Comparison of ENCODE assay signal across 10 cellular contexts in genomic region chr11:415640-416041, GRCh38. TPM values are rescaled to one million over a fixed set of nuclear protein-coding genes. Genes with fewer than 3 reads are reported as not detected.
DNase-seq lines count a peak whose midpoint lies in the region; ATAC-seq, FAIRE-seq and TF ChIP-seq lines count a peak whose summit lies in the region.
"Had no signal": no experiment of that assay in that cellular context is flagged by ENCODE, and none has a peak within 500 bp of the region (broad histone marks: within the 10 kb centered on the region; RNA-seq: fewer than 3 reads in every experiment).

No MANE protein-coding gene starts in this region.

- intact Hi-C loops in HepG2 (cut with micrococcal nuclease; ENCODE audit: unreplicated experiment): no loop called here

- H3K9me3 Mint-ChIP-seq in activated CD4-positive, alpha-beta T cell treated with anti-CD3 and anti-CD28 coated beads, Interleukin-2, amount 10 ng/mL, durations not matched to agents 7 days and 5 days: no peaks in the 10 kb centered on the region
- H3K9me3 Mint-ChIP-seq in activated T-cell treated with anti-CD3 and anti-CD28 coated beads, Interleukin-2, amount 50 U/mL, for 72 hours: no peaks in the 10 kb centered on the region
- H3K9me3 Mint-ChIP-seq: neural crest cell had no signal

- CTCF ChIA-PET in activated CD4-positive, alpha-beta T cell treated with anti-CD3 and anti-CD28 coated beads, Interleukin-2, amount 10 ng/mL, durations not matched to agents 7 days and 5 days (lab: Charles Lee): interaction anchor here (1.2 to 3.8 kb wide), 5 partner anchors 11 to 103 kb away, joined by 3 to 20 read pairs (median 5); partner anchors contain the start of gene PTDSS2
- CTCF ChIA-PET in HepG2 (lab: Yijun Ruan, JAX; ENCODE audit: low intra/inter-chr PET ratio, low total read pairs): no interaction called here

- H4K20me1 ChIP-seq in HepG2 (ENCODE audit: insufficient read depth, low read length): no peaks in the 10 kb centered on the region

- peak in 1 of 2 donors; percentile 4 for ATAC-seq in activated T-cell treated with anti-CD3 and anti-CD28 coated beads, Interleukin-2, amount 50 U/mL, for 72 hours (replicated peaks in 1 of 2)
- ATAC-seq in HepG2: peak; percentile 38
- no peak for ATAC-seq in thoracic aorta (ENCODE audit: insufficient number of reproducible peaks, low FRiP score, low read depth)

- peak overlapping the region; percentile 94 for H3K27ac Mint-ChIP-seq in activated CD4-positive, alpha-beta T cell treated with anti-CD3 and anti-CD28 coated beads, Interleukin-2, amount 10 ng/mL, durations not matched to agents 7 days and 5 days
- peak overlapping the region; percentile 93 for H3K27ac Mint-ChIP-seq in activated T-cell treated with anti-CD3 and anti-CD28 coated beads, Interleukin-2, amount 50 U/mL, for 72 hours

- H2AFZ ChIP-seq in HepG2 (ENCODE audit: low read length): no peak overlapping the region

- FAIRE-seq in HepG2 (lab: Jason Lieb, UNC) (no peak), urothelium cell line (lab: Jason Lieb, UNC) (no peak)

- POLR2A ChIA-PET in activated CD4-positive, alpha-beta T cell treated with anti-CD3 and anti-CD28 coated beads, Interleukin-2, amount 10 ng/mL, durations not matched to agents 7 days and 5 days (lab: Charles Lee): no interaction called here
- POLR2A ChIA-PET in HepG2 (lab: Yijun Ruan, JAX): interaction anchor here (1.5 to 2.8 kb wide), 5 partner anchors 26 to 90 kb away, joined by 6 to 14 read pairs (median 7); partner anchors contain the start of genes ANO9 and RNH1

- no peak overlapping the region for H3K9ac ChIP-seq in HepG2 (ENCODE audit: insufficient read depth, low read depth, low read length)

- H3K4me3 ChIP-seq in HepG2 (replicated peaks in 1 of 3; ENCODE audit: insufficient read depth in 1 of 3, low read depth in 2 of 3, low read length in 3 of 3): peak overlapping the region; percentile 36 to 67 (median 42)
- peak overlapping the region; percentile 72 for H3K4me3 ChIP-seq in thoracic aorta

- no peak overlapping the region for H3K27ac ChIP-seq in HepG2 (ENCODE audit: extremely low read length, insufficient read depth, low read length)
- H3K27ac ChIP-seq in thoracic aorta: peak overlapping the region in 1 of 2 donors; percentile 38

- TF ChIP-seq CTCF in HepG2 (CRISPR knock-in tag; IDR thresholded peaks at IDR 0.05) (peak; percentile 38; the same call in 1 of the 2 replicates), thoracic aorta (IDR thresholded peaks at IDR 0.05) (no peak)

- DNase-seq in activated CD4-positive, alpha-beta T cell treated with anti-CD3 and anti-CD28 coated beads, Interleukin-2, amount 10 ng/mL, durations not matched to agents 7 days and 5 days: no peak
- DNase-seq in activated CD4-positive, alpha-beta T cell treated with anti-CD3 and anti-CD28 coated beads, Interleukin-2, amount 50 U/mL, for 48 hours: no peak
- no peak for DNase-seq in activated T-cell treated with anti-CD3 and anti-CD28 coated beads, Interleukin-2, amount 50 U/mL, for 72 hours
- DNase-seq in HepG2 (ENCODE audit: low spot score) (no peak), thoracic aorta (ENCODE audit: low spot score) (no peak), kidney tubule cell (ENCODE audit: low spot score) (no peak), DMS 273 treated with DMSO at 0.1 percent for 48 hours (lab: John Stamatoyannopoulos, UW) (no peak), urothelium cell line (ENCODE audit: low spot score) (no peak)

- peak overlapping the region; percentile 95 for H3K4me3 Mint-ChIP-seq in activated CD4-positive, alpha-beta T cell treated with anti-CD3 and anti-CD28 coated beads, Interleukin-2, amount 10 ng/mL, durations not matched to agents 7 days and 5 days
- H3K4me3 Mint-ChIP-seq in activated T-cell treated with anti-CD3 and anti-CD28 coated beads, Interleukin-2, amount 50 U/mL, for 72 hours: peak overlapping the region; percentile 88 to 98
- H3K4me3 Mint-ChIP-seq: neural crest cell had no signal

- H3K36me3 Mint-ChIP-seq in activated CD4-positive, alpha-beta T cell treated with anti-CD3 and anti-CD28 coated beads, Interleukin-2, amount 10 ng/mL, durations not matched to agents 7 days and 5 days (ENCODE audit: low read depth): peaks cover 13% of the 10 kb centered on the region
- H3K36me3 Mint-ChIP-seq in activated T-cell treated with anti-CD3 and anti-CD28 coated beads, Interleukin-2, amount 50 U/mL, for 72 hours (ENCODE audit: insufficient read depth in 2 of 2): no peaks in the 10 kb centered on the region

- no peaks in the 10 kb centered on the region for H3K79me2 ChIP-seq in HepG2 (ENCODE audit: insufficient read depth, low read length)

- no peak for TF ChIP-seq POLR2A in HepG2 (IDR thresholded peaks at IDR 0.05; ENCODE audit: insufficient read depth in 1 of 2, low read depth in 2 of 2, low read length in 2 of 2)

- no TSS peak for BruUV-seq in HepG2 (replicated peaks; lab: Mats Ljungman, UMichigan)

- WGBS in HepG2 (ENCODE audit: low lambda C conversion rate): 0% methylated on average over 1 of the region's 5 CpGs

- peak overlapping the region; percentile 67 for H3K4me2 ChIP-seq in HepG2 (ENCODE audit: low read depth, low read length)

- TF ChIP-seq RAD21 in HepG2 (CRISPR knock-in tag; IDR thresholded peaks at IDR 0.05): no peak

- H3K4me1 ChIP-seq in HepG2 (ENCODE audit: insufficient read depth, low read length): peaks cover 39% of the 10 kb centered on the region
- peaks cover 0 to 13% of the 10 kb centered on the region in 2 donors for H3K4me1 ChIP-seq in thoracic aorta (ENCODE audit: control insufficient read depth in 1 of 2, low read depth in 2 of 2)

- H3K36me3 ChIP-seq in HepG2 (replicated peaks in 1 of 2; ENCODE audit: control insufficient read depth in 1 of 2, insufficient read depth in 2 of 2, low read length in 2 of 2): no peaks in the 10 kb centered on the region
- H3K36me3 ChIP-seq in thoracic aorta: no peaks in the 10 kb centered on the region

- peaks cover 32% of the 10 kb centered on the region for H3K4me1 Mint-ChIP-seq in activated CD4-positive, alpha-beta T cell treated with anti-CD3 and anti-CD28 coated beads, Interleukin-2, amount 10 ng/mL, durations not matched to agents 7 days and 5 days
- H3K4me1 Mint-ChIP-seq in activated T-cell treated with anti-CD3 and anti-CD28 coated beads, Interleukin-2, amount 50 U/mL, for 72 hours (ENCODE audit: low read depth): peaks cover 32% of the 10 kb centered on the region
- H3K4me1 Mint-ChIP-seq: neural crest cell had no signal

- TF ChIP-seq EP300 in HepG2 (IDR thresholded peaks at IDR 0.05; ENCODE audit: low read depth in 2 of 2, low read length in 2 of 2): no peak
- no peak for TF ChIP-seq EP300 in HepG2 (CRISPR knock-in tag; IDR thresholded peaks at IDR 0.05; ENCODE audit: borderline replicate concordance)

- H3K27me3 ChIP-seq in HepG2 (ENCODE audit: control insufficient read depth in 1 of 2, insufficient read depth in 2 of 2, low read length in 2 of 2) (peaks cover 2 to 10% of the 10 kb centered on the region in 2 experiments; a peak in 1 of 5 replicates), thoracic aorta (replicated peaks; ENCODE audit: insufficient read depth) (no peaks in the 10 kb centered on the region)

- H3K9me3 ChIP-seq in HepG2 (ENCODE audit: low read length): no peaks in the 10 kb centered on the region
- H3K9me3 ChIP-seq in thoracic aorta: no peaks in the 10 kb centered on the region

- in situ Hi-C loops in HepG2 (cut with HindIII; ENCODE audit: extremely low pct_ligation_motif_present, low pct_unique_long_range_greater_than_20kb): no loop called here

- H3K27me3 Mint-ChIP-seq in activated CD4-positive, alpha-beta T cell treated with anti-CD3 and anti-CD28 coated beads, Interleukin-2, amount 10 ng/mL, durations not matched to agents 7 days and 5 days: no peaks in the 10 kb centered on the region
- H3K27me3 Mint-ChIP-seq in activated T-cell treated with anti-CD3 and anti-CD28 coated beads, Interleukin-2, amount 50 U/mL, for 72 hours (ENCODE audit: low read depth): no peaks in the 10 kb centered on the region

RNA-seq across cellular contexts. Expression of gene SIGIRR, which starts 0.8 kb away (rescaled TPM):
- 100 to 1,000 TPM; 226 to 255 TPM for total RNA-seq in activated CD4-positive, alpha-beta T cell treated with anti-CD3 and anti-CD28 coated beads, Interleukin-2, amount 10 ng/mL, durations not matched to agents 7 days and 5 days
- 10 to 100 TPM; 59.3 to 68.4 TPM for total RNA-seq in activated T-cell treated with anti-CD3 and anti-CD28 coated beads, Interleukin-2, amount 50 U/mL, for 72 hours
- total RNA-seq in HepG2 (2016; rRNA removed; fragmentation: Illumina TruSeq; extraction: Trizol) (0.80 and 2.1 TPM in 2 replicates), thoracic aorta (10 to 100 TPM; 24.9 to 36.8 TPM)
- total RNA-seq in HepG2 (2016; cell fraction: cytosol; rRNA removed; fragmentation: Illumina TruSeq; extraction: Trizol; ENCODE audit: low read depth): 1.7 and 1.8 TPM in 2 replicates
- 1.4 and 2.0 TPM in 2 replicates for total RNA-seq in HepG2 (2016; cell fraction: insoluble cytoplasmic fraction; rRNA removed; fragmentation: Illumina TruSeq; extraction: Trizol)
- total RNA-seq in HepG2 (2016; cell fraction: membrane; rRNA removed; fragmentation: Illumina TruSeq; extraction: Trizol): 2.1 and 2.2 TPM in 2 replicates
- 1.8 and 1.9 TPM in 2 replicates for total RNA-seq in HepG2 (2016; cell fraction: nucleus; rRNA removed; fragmentation: Illumina TruSeq; extraction: Trizol)
- polyA plus RNA-seq in HepG2 (2011; rRNA removed): 1.2 and 2.1 TPM in 2 replicates
- polyA plus RNA-seq in HepG2 (2011; cell fraction: cytosol; rRNA removed): 1.1 and 2.0 TPM in 2 replicates
- 4.9 and 10.2 TPM in 2 replicates for polyA plus RNA-seq in HepG2 (2011; cell fraction: nucleus; rRNA removed)
- 1.6 and 2.0 TPM in 2 replicates for polyA plus RNA-seq in HepG2 (2012)
- 1.6 and 2.7 TPM in 2 replicates for polyA plus RNA-seq in HepG2 (2016; cell fraction: cytosol; fragmentation: Illumina TruSeq; extraction: Trizol; ENCODE audit: low read depth)
- polyA plus RNA-seq in HepG2 (2016; cell fraction: insoluble cytoplasmic fraction; fragmentation: Illumina TruSeq; extraction: Trizol; ENCODE audit: low read depth): 1.0 and 2.1 TPM in 2 replicates
- polyA plus RNA-seq in HepG2 (2016; cell fraction: membrane; fragmentation: Illumina TruSeq; extraction: Trizol; ENCODE audit: low read depth): 2.8 and 4.3 TPM in 2 replicates
- 5.7 and 7.3 TPM in 2 replicates for polyA plus RNA-seq in HepG2 (2016; cell fraction: nucleus; fragmentation: Illumina TruSeq; extraction: Trizol; ENCODE audit: insufficient read depth, low read depth)
- 2.3 and 4.3 TPM in 2 replicates for polyA minus RNA-seq in HepG2 (2011; rRNA and poly(A)+ RNA removed; ENCODE audit: low replicate concordance)
- polyA minus RNA-seq in HepG2 (2011; cell fraction: cytosol; rRNA and poly(A)+ RNA removed): 1.5 and 1.8 TPM in 2 replicates
- polyA minus RNA-seq in HepG2 (2011; cell fraction: nucleus; rRNA and poly(A)+ RNA removed): not detected in 2 replicates

RNA-seq across cellular contexts. Expression of gene PKP3, which starts 21.6 kb away (rescaled TPM):
- not detected for total RNA-seq in activated CD4-positive, alpha-beta T cell treated with anti-CD3 and anti-CD28 coated beads, Interleukin-2, amount 10 ng/mL, durations not matched to agents 7 days and 5 days
- total RNA-seq in activated T-cell treated with anti-CD3 and anti-CD28 coated beads, Interleukin-2, amount 50 U/mL, for 72 hours: 1 to 10 TPM in 1 of 2 donors, under 1 TPM in 1; 0.16 to 1.2 TPM
- total RNA-seq in HepG2 (2016; rRNA removed; fragmentation: Illumina TruSeq; extraction: Trizol) (21.1 and 28.7 TPM in 2 replicates), thoracic aorta (1 to 10 TPM; 2.0 to 5.9 TPM)
- total RNA-seq in HepG2 (2016; cell fraction: cytosol; rRNA removed; fragmentation: Illumina TruSeq; extraction: Trizol; ENCODE audit: low read depth): 5.8 and 6.9 TPM in 2 replicates
- 17.5 and 29.7 TPM in 2 replicates for total RNA-seq in HepG2 (2016; cell fraction: insoluble cytoplasmic fraction; rRNA removed; fragmentation: Illumina TruSeq; extraction: Trizol)
- 13.9 and 14.9 TPM in 2 replicates for total RNA-seq in HepG2 (2016; cell fraction: membrane; rRNA removed; fragmentation: Illumina TruSeq; extraction: Trizol)
- 14.5 and 19.8 TPM in 2 replicates for total RNA-seq in HepG2 (2016; cell fraction: nucleus; rRNA removed; fragmentation: Illumina TruSeq; extraction: Trizol)
- polyA plus RNA-seq in HepG2 (2011; rRNA removed): 18.0 and 25.1 TPM in 2 replicates
- 13.8 and 24.2 TPM in 2 replicates for polyA plus RNA-seq in HepG2 (2011; cell fraction: cytosol; rRNA removed)
- polyA plus RNA-seq in HepG2 (2011; cell fraction: nucleus; rRNA removed): 59.8 and 70.5 TPM in 2 replicates
- polyA plus RNA-seq in HepG2 (2012): 12.9 and 13.0 TPM in 2 replicates
- polyA plus RNA-seq in HepG2 (2016; cell fraction: cytosol; fragmentation: Illumina TruSeq; extraction: Trizol; ENCODE audit: low read depth): 4.6 and 4.9 TPM in 2 replicates
- 22.3 and 24.1 TPM in 2 replicates for polyA plus RNA-seq in HepG2 (2016; cell fraction: insoluble cytoplasmic fraction; fragmentation: Illumina TruSeq; extraction: Trizol; ENCODE audit: low read depth)
- 7.9 and 9.3 TPM in 2 replicates for polyA plus RNA-seq in HepG2 (2016; cell fraction: membrane; fragmentation: Illumina TruSeq; extraction: Trizol; ENCODE audit: low read depth)
- polyA plus RNA-seq in HepG2 (2016; cell fraction: nucleus; fragmentation: Illumina TruSeq; extraction: Trizol; ENCODE audit: insufficient read depth, low read depth): 38.2 and 40.1 TPM in 2 replicates
- polyA minus RNA-seq in HepG2 (2011; rRNA and poly(A)+ RNA removed; ENCODE audit: low replicate concordance): 30.4 and 42.3 TPM in 2 replicates
- 24.6 and 25.2 TPM in 2 replicates for polyA minus RNA-seq in HepG2 (2011; cell fraction: cytosol; rRNA and poly(A)+ RNA removed)
- polyA minus RNA-seq in HepG2 (2011; cell fraction: nucleus; rRNA and poly(A)+ RNA removed): 9.9 and 14.7 TPM in 2 replicates

RNA-seq across cellular contexts. Expression of gene ANO9, which starts 26.2 kb away (rescaled TPM):
- total RNA-seq in activated CD4-positive, alpha-beta T cell treated with anti-CD3 and anti-CD28 coated beads, Interleukin-2, amount 10 ng/mL, durations not matched to agents 7 days and 5 days: 10 to 100 TPM; 88.2 to 94.2 TPM
- 10 to 100 TPM; 34.3 to 56.5 TPM for total RNA-seq in activated T-cell treated with anti-CD3 and anti-CD28 coated beads, Interleukin-2, amount 50 U/mL, for 72 hours
- total RNA-seq in HepG2 (2016; rRNA removed; fragmentation: Illumina TruSeq; extraction: Trizol): 1.5 and 8.9 TPM in 2 replicates
- 1.8 and 2.3 TPM in 2 replicates for total RNA-seq in HepG2 (2016; cell fraction: cytosol; rRNA removed; fragmentation: Illumina TruSeq; extraction: Trizol; ENCODE audit: low read depth)
- total RNA-seq in HepG2 (2016; cell fraction: insoluble cytoplasmic fraction; rRNA removed; fragmentation: Illumina TruSeq; extraction: Trizol): 1.2 and 9.2 TPM in 2 replicates
- 1.7 and 2.0 TPM in 2 replicates for total RNA-seq in HepG2 (2016; cell fraction: membrane; rRNA removed; fragmentation: Illumina TruSeq; extraction: Trizol)
- total RNA-seq in HepG2 (2016; cell fraction: nucleus; rRNA removed; fragmentation: Illumina TruSeq; extraction: Trizol): 14.4 and 16.4 TPM in 2 replicates
- polyA plus RNA-seq in HepG2 (2011; rRNA removed): 14.3 and 19.9 TPM in 2 replicates
- 2.2 and 2.9 TPM in 2 replicates for polyA plus RNA-seq in HepG2 (2011; cell fraction: cytosol; rRNA removed)
- 267 and 279 TPM in 2 replicates for polyA plus RNA-seq in HepG2 (2011; cell fraction: nucleus; rRNA removed)
- polyA plus RNA-seq in HepG2 (2012): 18.3 and 18.6 TPM in 2 replicates
- polyA plus RNA-seq in HepG2 (2016; cell fraction: cytosol; fragmentation: Illumina TruSeq; extraction: Trizol; ENCODE audit: low read depth): 0.44 and 0.54 TPM in 2 replicates
- 1.5 and 1.9 TPM in 2 replicates for polyA plus RNA-seq in HepG2 (2016; cell fraction: insoluble cytoplasmic fraction; fragmentation: Illumina TruSeq; extraction: Trizol; ENCODE audit: low read depth)
- polyA plus RNA-seq in HepG2 (2016; cell fraction: membrane; fragmentation: Illumina TruSeq; extraction: Trizol; ENCODE audit: low read depth): 0.82 and 1.0 TPM in 2 replicates
- 71.0 and 80.1 TPM in 2 replicates for polyA plus RNA-seq in HepG2 (2016; cell fraction: nucleus; fragmentation: Illumina TruSeq; extraction: Trizol; ENCODE audit: insufficient read depth, low read depth)
- 0.23 and 6.4 TPM in 2 replicates for polyA minus RNA-seq in HepG2 (2011; rRNA and poly(A)+ RNA removed; ENCODE audit: low replicate concordance)
- polyA minus RNA-seq in HepG2 (2011; cell fraction: cytosol; rRNA and poly(A)+ RNA removed): 0.97 and 2.5 TPM in 2 replicates
- polyA minus RNA-seq in HepG2 (2011; cell fraction: nucleus; rRNA and poly(A)+ RNA removed): 14.8 and 15.1 TPM in 2 replicates
- total RNA-seq in thoracic aorta: 1 to 10 TPM in 1 of 2 donors, under 1 TPM in 1; 0.68 to 2.7 TPM
- total RNA-seq: LHCN-M2, neural crest cell had no signal

RNA-seq across cellular contexts. Expression of gene PTDSS2, which starts 34.4 kb away (rescaled TPM):
- 10 to 100 TPM; 22.7 to 25.2 TPM for total RNA-seq in activated CD4-positive, alpha-beta T cell treated with anti-CD3 and anti-CD28 coated beads, Interleukin-2, amount 10 ng/mL, durations not matched to agents 7 days and 5 days
- 10 to 100 TPM; 20.6 to 22.5 TPM for total RNA-seq in activated T-cell treated with anti-CD3 and anti-CD28 coated beads, Interleukin-2, amount 50 U/mL, for 72 hours
- 11.3 and 21.7 TPM in 2 replicates for total RNA-seq in HepG2 (2016; rRNA removed; fragmentation: Illumina TruSeq; extraction: Trizol)
- 5.6 and 7.0 TPM in 2 replicates for total RNA-seq in HepG2 (2016; cell fraction: cytosol; rRNA removed; fragmentation: Illumina TruSeq; extraction: Trizol; ENCODE audit: low read depth)
- 8.4 and 25.4 TPM in 2 replicates for total RNA-seq in HepG2 (2016; cell fraction: insoluble cytoplasmic fraction; rRNA removed; fragmentation: Illumina TruSeq; extraction: Trizol)
- 10.9 and 11.3 TPM in 2 replicates for total RNA-seq in HepG2 (2016; cell fraction: membrane; rRNA removed; fragmentation: Illumina TruSeq; extraction: Trizol)
- total RNA-seq in HepG2 (2016; cell fraction: nucleus; rRNA removed; fragmentation: Illumina TruSeq; extraction: Trizol): 23.2 and 23.3 TPM in 2 replicates
- 26.4 and 37.6 TPM in 2 replicates for polyA plus RNA-seq in HepG2 (2011; rRNA removed)
- polyA plus RNA-seq in HepG2 (2011; cell fraction: cytosol; rRNA removed): 28.3 and 34.4 TPM in 2 replicates
- polyA plus RNA-seq in HepG2 (2011; cell fraction: nucleus; rRNA removed): 151 and 168 TPM in 2 replicates
- 19.9 and 35.5 TPM in 2 replicates for polyA plus RNA-seq in HepG2 (2012)
- polyA plus RNA-seq in HepG2 (2016; cell fraction: cytosol; fragmentation: Illumina TruSeq; extraction: Trizol; ENCODE audit: low read depth): 5.4 and 6.0 TPM in 2 replicates
- 11.4 and 12.9 TPM in 2 replicates for polyA plus RNA-seq in HepG2 (2016; cell fraction: insoluble cytoplasmic fraction; fragmentation: Illumina TruSeq; extraction: Trizol; ENCODE audit: low read depth)
- polyA plus RNA-seq in HepG2 (2016; cell fraction: membrane; fragmentation: Illumina TruSeq; extraction: Trizol; ENCODE audit: low read depth): 9.5 and 10.3 TPM in 2 replicates
- 59.3 and 60.5 TPM in 2 replicates for polyA plus RNA-seq in HepG2 (2016; cell fraction: nucleus; fragmentation: Illumina TruSeq; extraction: Trizol; ENCODE audit: insufficient read depth, low read depth)
- polyA minus RNA-seq in HepG2 (2011; rRNA and poly(A)+ RNA removed; ENCODE audit: low replicate concordance): 43.0 and 66.5 TPM in 2 replicates
- polyA minus RNA-seq in HepG2 (2011; cell fraction: cytosol; rRNA and poly(A)+ RNA removed): 20.3 and 23.7 TPM in 2 replicates
- polyA minus RNA-seq in HepG2 (2011; cell fraction: nucleus; rRNA and poly(A)+ RNA removed): 28.6 and 30.4 TPM in 2 replicates
- 10 to 100 TPM; 34.0 to 34.7 TPM for total RNA-seq in thoracic aorta

RNA-seq across cellular contexts. Expression of gene B4GALNT4, which starts 46.3 kb away (rescaled TPM):
- 1 to 10 TPM; 1.5 to 1.6 TPM for total RNA-seq in activated CD4-positive, alpha-beta T cell treated with anti-CD3 and anti-CD28 coated beads, Interleukin-2, amount 10 ng/mL, durations not matched to agents 7 days and 5 days
- total RNA-seq in activated T-cell treated with anti-CD3 and anti-CD28 coated beads, Interleukin-2, amount 50 U/mL, for 72 hours: 1 to 10 TPM; 2.1 to 2.7 TPM
- 24.8 and 50.1 TPM in 2 replicates for total RNA-seq in HepG2 (2016; rRNA removed; fragmentation: Illumina TruSeq; extraction: Trizol)
- total RNA-seq in HepG2 (2016; cell fraction: cytosol; rRNA removed; fragmentation: Illumina TruSeq; extraction: Trizol; ENCODE audit: low read depth): 13.7 and 15.2 TPM in 2 replicates
- total RNA-seq in HepG2 (2016; cell fraction: insoluble cytoplasmic fraction; rRNA removed; fragmentation: Illumina TruSeq; extraction: Trizol): 20.5 and 56.5 TPM in 2 replicates
- total RNA-seq in HepG2 (2016; cell fraction: membrane; rRNA removed; fragmentation: Illumina TruSeq; extraction: Trizol): 36.4 and 42.9 TPM in 2 replicates
- total RNA-seq in HepG2 (2016; cell fraction: nucleus; rRNA removed; fragmentation: Illumina TruSeq; extraction: Trizol): 47.2 and 48.9 TPM in 2 replicates
- polyA plus RNA-seq in HepG2 (2011; rRNA removed): 30.5 and 34.4 TPM in 2 replicates
- 18.4 and 40.1 TPM in 2 replicates for polyA plus RNA-seq in HepG2 (2011; cell fraction: cytosol; rRNA removed)
- polyA plus RNA-seq in HepG2 (2011; cell fraction: nucleus; rRNA removed): 268 and 442 TPM in 2 replicates
- 19.2 and 34.3 TPM in 2 replicates for polyA plus RNA-seq in HepG2 (2012)
- polyA plus RNA-seq in HepG2 (2016; cell fraction: cytosol; fragmentation: Illumina TruSeq; extraction: Trizol; ENCODE audit: low read depth): 11.8 and 14.2 TPM in 2 replicates
- 26.0 and 28.4 TPM in 2 replicates for polyA plus RNA-seq in HepG2 (2016; cell fraction: insoluble cytoplasmic fraction; fragmentation: Illumina TruSeq; extraction: Trizol; ENCODE audit: low read depth)
- polyA plus RNA-seq in HepG2 (2016; cell fraction: membrane; fragmentation: Illumina TruSeq; extraction: Trizol; ENCODE audit: low read depth): 26.2 and 30.9 TPM in 2 replicates
- 152 and 159 TPM in 2 replicates for polyA plus RNA-seq in HepG2 (2016; cell fraction: nucleus; fragmentation: Illumina TruSeq; extraction: Trizol; ENCODE audit: insufficient read depth, low read depth)
- polyA minus RNA-seq in HepG2 (2011; rRNA and poly(A)+ RNA removed; ENCODE audit: low replicate concordance): 0.07 and 19.7 TPM in 2 replicates
- polyA minus RNA-seq in HepG2 (2011; cell fraction: cytosol; rRNA and poly(A)+ RNA removed): 10.4 and 11.1 TPM in 2 replicates
- 16.9 and 22.4 TPM in 2 replicates for polyA minus RNA-seq in HepG2 (2011; cell fraction: nucleus; rRNA and poly(A)+ RNA removed)
- 1 to 10 TPM in 1 of 2 donors, under 1 TPM in 1; 0.78 to 3.7 TPM for total RNA-seq in thoracic aorta

Comparison
In these comparisons a context has a peak if more than half of its experiments do, and no peak if none do; other contexts are left out.
1. RNA of gene SIGIRR, which starts 0.8 kb away (total RNA-seq): 226 to 255 TPM in activated CD4-positive, alpha-beta T cell treated with anti-CD3 and anti-CD28 coated beads, Interleukin-2, amount 10 ng/mL, durations not matched to agents 7 days and 5 days, 59.3 to 68.4 TPM in activated T-cell treated with anti-CD3 and anti-CD28 coated beads, Interleukin-2, amount 50 U/mL, for 72 hours and 24.9 to 36.8 TPM in thoracic aorta; 0.80 to 2.2 TPM in HepG2; every median in the first group is over 4 times any median in the second.